Comparison of ENCODE assay signal across 8 cellular contexts in genomic region chr13:80341098-80341701, GRCh38. TPM values are rescaled to one million over a fixed set of nuclear protein-coding genes. Genes with fewer than 3 reads are reported as not detected.
DNase-seq lines count a peak whose midpoint lies in the region; ATAC-seq and TF ChIP-seq lines count a peak whose summit lies in the region.

A gene with protein sequence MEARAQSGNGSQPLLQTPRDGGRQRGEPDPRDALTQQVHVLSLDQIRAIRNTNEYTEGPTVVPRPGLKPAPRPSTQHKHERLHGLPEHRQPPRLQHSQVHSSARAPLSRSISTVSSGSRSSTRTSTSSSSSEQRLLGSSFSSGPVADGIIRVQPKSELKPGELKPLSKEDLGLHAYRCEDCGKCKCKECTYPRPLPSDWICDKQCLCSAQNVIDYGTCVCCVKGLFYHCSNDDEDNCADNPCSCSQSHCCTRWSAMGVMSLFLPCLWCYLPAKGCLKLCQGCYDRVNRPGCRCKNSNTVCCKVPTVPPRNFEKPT (minus strand): TSS chr13:80341126. CDS start chr13:80337705, 3,421 bp downstream.

- intact Hi-C loops in natural killer cell (cut with micrococcal nuclease) = no loop called here

- ATAC-seq in GM19438 (IDR thresholded peaks at IDR 0.05; ENCODE audit: low read depth, unreplicated experiment) (peak; percentile 50), HG03457 (IDR thresholded peaks at IDR 0.05; ENCODE audit: unreplicated experiment) (peak; percentile 51), natural killer cell (peak; percentile 21 to 36 (median 33))

- H3K36me3 Mint-ChIP-seq in natural killer cell = no peaks in the 10 kb centered on the region

- H3K9me3 Mint-ChIP-seq in natural killer cell = no peaks in the 10 kb centered on the region

- DNase-seq in COR-L47 (lab: John Stamatoyannopoulos, UW) (peak; percentile 78), NCI-H526 treated with DMSO at 0.1 percent for 48 hours (lab: John Stamatoyannopoulos, UW) (peak; percentile 98), foreskin melanocyte (peak; percentile 96), natural killer cell (peak; percentile 38), ureter (ENCODE audit: low spot score) (peak; percentile 92)
- DNase-seq in activated gamma-delta T cell treated with anti-CD3 and anti-CD28 coated beads, Interleukin-2, amount 50 U/mL, for 16 hours (ENCODE audit: low read depth) = peak; percentile 36

- no peak within 1 kb of the TSS for H3K4me3 Mint-ChIP-seq in natural killer cell

- peak within 1 kb of the TSS in 1 of 2 donors; percentile 24 for H3K27ac Mint-ChIP-seq in natural killer cell

- peaks cover 25 to 31% of the 10 kb centered on the region in 2 donors for H3K4me1 Mint-ChIP-seq in natural killer cell

- H3K27me3 Mint-ChIP-seq in natural killer cell (ENCODE audit: low read depth in 2 of 2) = peaks cover 13 to 17% of the 10 kb centered on the region in 2 donors

- TF ChIP-seq CTCF in natural killer cell (IDR thresholded peaks at IDR 0.05) = no peak

RNA-seq across cellular contexts. Expression of the gene that starts here (rescaled TPM):
- total RNA-seq in natural killer cell = 1 to 10 TPM; 2.7 to 7.3 (median 3.0) TPM
- 19.7 TPM for total RNA-seq in ureter

Comparison
In these comparisons a context has a peak if more than half of its experiments do, and no peak if none do; other contexts are left out.
1. Peak in every context shown above with its lines: DNase-seq and ATAC-seq.
2. DNase-seq: peak in every context shown above with its lines; median percentile 98 in NCI-H526 treated with DMSO at 0.1 percent for 48 hours; 96 in foreskin melanocyte; 92 in ureter; 78 in COR-L47; 38 in natural killer cell; 36 in activated gamma-delta T cell treated with anti-CD3 and anti-CD28 coated beads, Interleukin-2, amount 50 U/mL, for 16 hours.